Comparison of ENCODE assay signal across 24 cellular contexts in genomic region chr6:157287923-157288322, GRCh38. TPM values are rescaled to one million over a fixed set of nuclear protein-coding genes. Genes with fewer than 3 reads are reported as not detected.
DNase-seq lines count a peak whose midpoint lies in the region; FAIRE-seq and TF ChIP-seq lines count a peak whose summit lies in the region.
"Had no signal": no experiment of that assay in that cellular context is flagged by ENCODE, and none has a peak within 500 bp of the region (broad histone marks: within the 10 kb centered on the region; RNA-seq: fewer than 3 reads in every experiment).

No MANE protein-coding gene starts in this region.

- TF ChIP-seq CTCF in bronchial epithelial cell (IDR thresholded peaks at IDR 0.05; ENCODE audit: insufficient read depth, low read length, severe bottlenecking) (no peak), osteoblast (IDR thresholded peaks at IDR 0.05; ENCODE audit: extremely low read depth, low read depth, low read length) (no peak)

- H3K4me2 ChIP-seq in osteoblast (ENCODE audit: insufficient read depth, low read length), result no peak overlapping the region
- H3K4me2 ChIP-seq: BLaER1 had no signal

- H3K36me3 Mint-ChIP-seq in IgD-negative memory B cell, result peaks cover 5% of the 10 kb centered on the region

- intact Hi-C loops in posterior vena cava (cut with DNase I), result no loop called here

- H4K20me1 ChIP-seq in osteoblast (ENCODE audit: insufficient read depth, low read length), result no peaks in the 10 kb centered on the region
- H4K20me1 ChIP-seq: BLaER1 had no signal

- peak overlapping the region in 2 of 3 donors; percentile 59 to 77 for H3K27ac Mint-ChIP-seq in IgD-negative memory B cell
- H3K27ac Mint-ChIP-seq: B cell; CD8-positive, alpha-beta T cell had no signal

- H3K4me3 ChIP-seq in bronchial epithelial cell (ENCODE audit: low read depth, low read length) (no peak overlapping the region), osteoblast (ENCODE audit: insufficient read depth, low read length) (no peak overlapping the region)
- H3K4me3 ChIP-seq: BLaER1, GM12878, GM23248 had no signal

- H3K9me3 Mint-ChIP-seq in IgD-negative memory B cell, result no peaks in the 10 kb centered on the region
- H3K9me3 Mint-ChIP-seq: CD4-positive, CD25-positive, alpha-beta regulatory T cell; CD8-positive, alpha-beta T cell had no signal

- no peaks in the 10 kb centered on the region for H3K27me3 Mint-ChIP-seq in IgD-negative memory B cell
- H3K27me3 Mint-ChIP-seq: B cell had no signal

- no peak overlapping the region for H2AFZ ChIP-seq in osteoblast (ENCODE audit: low read length)
- H2AFZ ChIP-seq: GM23248 had no signal

- no peak overlapping the region for H3K4me3 Mint-ChIP-seq in IgD-negative memory B cell
- H3K4me3 Mint-ChIP-seq: B cell; CD4-positive, CD25-positive, alpha-beta regulatory T cell; CD8-positive, alpha-beta T cell had no signal

- H3K4me1 Mint-ChIP-seq in IgD-negative memory B cell, result peaks cover 0 to 3% (median 3%) of the 10 kb centered on the region in 3 donors

- peak; percentile 84 for FAIRE-seq in bronchial epithelial cell (lab: Jason Lieb, UNC)
- FAIRE-seq: A204.1, GM12878, GM19239, H1 had no signal

- peak; percentile 26 for DNase-seq in activated CD8-positive, alpha-beta memory T cell treated with anti-CD3 and anti-CD28 coated beads for 24 hours
- no peak for DNase-seq in activated CD8-positive, alpha-beta memory T cell treated with anti-CD3 and anti-CD28 coated beads, Interleukin-2, amount 50 U/mL, for 48 hours
- DNase-seq in bronchial epithelial cell (ENCODE audit: low read depth) (no peak), osteoblast (ENCODE audit: insufficient read length, low spot score, missing footprints) (peak; percentile 30), posterior vena cava (ENCODE audit: low spot score) (no peak)
- DNase-seq in activated CD4-positive, alpha-beta T cell treated with anti-CD3 and anti-CD28 coated beads for 1 hour, result no peak
- DNase-seq: Caco-2; CD4-positive, CD25-positive, alpha-beta regulatory T cell; DMS153; DND-41; GDM1; GM23248; H7; HCEC 1CT had no signal

- H3K36me3 ChIP-seq in bronchial epithelial cell (ENCODE audit: control insufficient read depth, insufficient read depth, low read length) (peaks cover 3% of the 10 kb centered on the region), osteoblast (ENCODE audit: insufficient read depth, low read length) (peaks cover 6% of the 10 kb centered on the region)

- no peaks in the 10 kb centered on the region for H3K79me2 ChIP-seq in osteoblast (ENCODE audit: insufficient read depth, low read length)

- no peak overlapping the region for H3K27ac ChIP-seq in osteoblast (ENCODE audit: low read depth, low read length)
- H3K27ac ChIP-seq: 22Rv1, BLaER1, C4-2B, GM23248 had no signal

- H3K4me1 ChIP-seq in osteoblast (ENCODE audit: insufficient read depth, low read length), result no peaks in the 10 kb centered on the region
- H3K4me1 ChIP-seq: BLaER1, Caco-2 had no signal

- H3K27me3 ChIP-seq in bronchial epithelial cell (ENCODE audit: control insufficient read depth, insufficient read depth, low read length), result no peaks in the 10 kb centered on the region
- H3K27me3 ChIP-seq in osteoblast (ENCODE audit: insufficient read depth, low read length), result no peaks in the 10 kb centered on the region
- H3K27me3 ChIP-seq: BLaER1 had no signal

- no peaks in the 10 kb centered on the region for H3K9me3 ChIP-seq in osteoblast (ENCODE audit: low read depth, low read length)
- H3K9me3 ChIP-seq: BLaER1, Caco-2 had no signal

RNA-seq across cellular contexts. Expression of gene TMEM242, which starts 35.4 kb away (rescaled TPM):
- polyA plus RNA-seq in IgD-negative memory B cell, result 14.5 TPM
- total RNA-seq in bronchial epithelial cell (7.1 and 7.2 TPM in 2 replicates), osteoblast (5.6 and 6.2 TPM in 2 replicates), posterior vena cava (10 to 100 TPM; 11.8 to 12.6 TPM)

Comparison
In these comparisons a context has a peak if more than half of its experiments do, and no peak if none do; other contexts are left out.
1. DNase-seq: peak in activated CD8-positive, alpha-beta memory T cell treated with anti-CD3 and anti-CD28 coated beads for 24 hours (single experiment) and osteoblast (single experiment); none in activated CD8-positive, alpha-beta memory T cell treated with anti-CD3 and anti-CD28 coated beads, Interleukin-2, amount 50 U/mL, for 48 hours (single experiment), bronchial epithelial cell (single experiment), posterior vena cava (single experiment) and activated CD4-positive, alpha-beta T cell treated with anti-CD3 and anti-CD28 coated beads for 1 hour (single experiment).